12 cellular contexts compared by ENCODE assay signal in the genomic region with DNA sequence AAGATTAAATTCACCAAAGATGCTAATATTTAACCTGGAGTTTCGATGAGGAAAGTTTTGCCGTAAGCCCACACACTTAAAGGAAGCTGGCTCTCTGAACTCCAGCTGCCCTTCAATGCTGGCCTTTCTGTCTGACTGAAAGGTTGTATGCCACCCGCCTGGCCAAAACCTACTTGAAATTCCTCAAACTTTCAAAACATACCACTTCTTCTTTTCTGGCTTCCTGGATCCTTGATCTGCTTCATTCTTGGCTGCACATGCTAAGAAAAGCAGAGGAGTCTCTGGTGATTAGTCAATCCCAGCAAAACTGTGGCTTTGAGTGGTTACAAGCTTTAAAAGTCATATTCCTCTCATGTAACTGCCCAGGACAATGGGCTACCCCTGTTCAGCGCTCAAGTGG.
DNase-seq lines count a peak whose midpoint lies in the region; ATAC-seq, FAIRE-seq and TF ChIP-seq lines count a peak whose summit lies in the region.
"Had no signal": no experiment of that assay in that cellular context is flagged by ENCODE, and none has a peak within 500 bp of the region (broad histone marks: within the 10 kb centered on the region; RNA-seq: fewer than 3 reads in every experiment).

No MANE protein-coding gene starts in this region.

- peaks cover 6 to 11% of the 10 kb centered on the region in 2 donors for H3K27me3 Mint-ChIP-seq in natural killer cell (ENCODE audit: low read depth in 2 of 2)

- WGBS in small intestine, 3 donors = 64 to 86% (median 75%) methylated on average over 4 of the region's 4 CpGs

- H3K4me3 ChIP-seq in small intestine (ENCODE audit: low read depth in 1 of 2, low read length in 2 of 2) = no peak overlapping the region
- H3K4me3 ChIP-seq: heart left ventricle, PC-9 had no signal

- ATAC-seq in left ventricle myocardium superior = peak; percentile 26
- no peak for ATAC-seq in Right ventricle myocardium inferior
- peak; percentile 71 for ATAC-seq in HG02981 (IDR thresholded peaks at IDR 0.05; ENCODE audit: unreplicated experiment)
- no peak for ATAC-seq in natural killer cell

- no peaks in the 10 kb centered on the region for H3K9me3 Mint-ChIP-seq in natural killer cell

- no peaks in the 10 kb centered on the region for H3K9me3 ChIP-seq in small intestine (ENCODE audit: control insufficient read depth, low read depth)
- H3K9me3 ChIP-seq: heart left ventricle had no signal

- no peak for TF ChIP-seq CTCF in natural killer cell (IDR thresholded peaks at IDR 0.05)

- no peak overlapping the region for H3K4me3 Mint-ChIP-seq in natural killer cell

- H3K27ac ChIP-seq in small intestine (ENCODE audit: low read depth in 1 of 2, low read length in 1 of 2) = no peak overlapping the region
- H3K27ac ChIP-seq: heart left ventricle, PC-9 had no signal

- no peaks in the 10 kb centered on the region for H3K27me3 ChIP-seq in small intestine (ENCODE audit: control insufficient read depth in 2 of 2, insufficient read depth in 2 of 2, low read length in 2 of 2)
- H3K27me3 ChIP-seq: heart left ventricle had no signal

- FAIRE-seq in small intestine (lab: Jason Lieb, UNC) = no peak
- FAIRE-seq: A204.1 had no signal

- no peaks in the 10 kb centered on the region for H3K4me1 ChIP-seq in small intestine (ENCODE audit: control insufficient read depth in 2 of 2, insufficient read depth in 1 of 2, low read depth in 1 of 2, low read length in 1 of 2)

- DNase-seq in left ventricle myocardium superior = no peak
- no peak for DNase-seq in Right ventricle myocardium inferior (ENCODE audit: missing footprints)
- DNase-seq in RPMI7951 (ENCODE audit: low read depth) = peak; percentile 41
- no peak for DNase-seq in NCI-H1417 (lab: John Stamatoyannopoulos, UW)
- no peak for DNase-seq in small intestine
- DNase-seq in dermis blood vessel endothelial cell = no peak
- no peak for DNase-seq in natural killer cell
- DNase-seq: activated CD4-positive, alpha-beta T cell treated with anti-CD3 and anti-CD28 coated beads, Interleukin-2, amount 50 U/mL, for 48 hours; heart left ventricle had no signal

- no peaks in the 10 kb centered on the region for H3K36me3 Mint-ChIP-seq in natural killer cell

- H3K4me1 Mint-ChIP-seq in natural killer cell = no peaks in the 10 kb centered on the region

- intact Hi-C loops in left ventricle myocardium superior (cut with micrococcal nuclease) (no loop called here), Right ventricle myocardium inferior (cut with DNase I) (no loop called here), natural killer cell (cut with micrococcal nuclease) (no loop called here)

- no peaks in the 10 kb centered on the region for H3K36me3 ChIP-seq in small intestine (ENCODE audit: control insufficient read depth in 2 of 2, insufficient read depth in 2 of 2, low read length in 2 of 2)
- H3K36me3 ChIP-seq: heart left ventricle had no signal

- no peak overlapping the region for H3K27ac Mint-ChIP-seq in natural killer cell

Comparison
In these comparisons a context has a peak if more than half of its experiments do, and no peak if none do; other contexts are left out.
1. ATAC-seq: peak in left ventricle myocardium superior (single experiment) and HG02981 (single experiment); none in Right ventricle myocardium inferior (single experiment) and natural killer cell (0 of 3).